In genomic region chrX:154436290-154436596, GRCh38 we compare ENCODE assay signal across 1 cellular context.
TF ChIP-seq lines count a peak whose summit lies in the region.

No MANE protein-coding gene starts in this region.

TF ChIP-seq in H1, 55 proteins besides CTCF, POLR2A, EP300 and RAD21:
- no peak for TF ChIP-seq RFX5 (IDR thresholded peaks at IDR 0.05; ENCODE audit: borderline replicate concordance, low read depth, low read length)
- TF ChIP-seq, protein P1, sequence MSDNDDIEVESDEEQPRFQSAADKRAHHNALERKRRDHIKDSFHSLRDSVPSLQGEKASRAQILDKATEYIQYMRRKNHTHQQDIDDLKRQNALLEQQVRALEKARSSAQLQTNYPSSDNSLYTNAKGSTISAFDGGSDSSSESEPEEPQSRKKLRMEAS (IDR thresholded peaks at IDR 0.05), result peak; percentile 53
